In genomic region chr3:14241716-14242115, GRCh38 we compare ENCODE assay signal across 2 cellular contexts.
TF ChIP-seq lines count a peak whose summit lies in the region.

No MANE protein-coding gene starts in this region.

TF ChIP-seq in IMR-90, 13 proteins besides CTCF, POLR2A, EP300 and RAD21 (continued from another document):
- TF ChIP-seq, protein P1, sequence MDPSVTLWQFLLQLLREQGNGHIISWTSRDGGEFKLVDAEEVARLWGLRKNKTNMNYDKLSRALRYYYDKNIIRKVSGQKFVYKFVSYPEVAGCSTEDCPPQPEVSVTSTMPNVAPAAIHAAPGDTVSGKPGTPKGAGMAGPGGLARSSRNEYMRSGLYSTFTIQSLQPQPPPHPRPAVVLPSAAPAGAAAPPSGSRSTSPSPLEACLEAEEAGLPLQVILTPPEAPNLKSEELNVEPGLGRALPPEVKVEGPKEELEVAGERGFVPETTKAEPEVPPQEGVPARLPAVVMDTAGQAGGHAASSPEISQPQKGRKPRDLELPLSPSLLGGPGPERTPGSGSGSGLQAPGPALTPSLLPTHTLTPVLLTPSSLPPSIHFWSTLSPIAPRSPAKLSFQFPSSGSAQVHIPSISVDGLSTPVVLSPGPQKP (IDR thresholded peaks at IDR 0.05; ENCODE audit: borderline replicate concordance, low read depth, low read length): no peak
- TF ChIP-seq NFE2L2 (IDR thresholded peaks at IDR 0.05; ENCODE audit: low read depth, low read length): no peak
- TF ChIP-seq, protein P2, sequence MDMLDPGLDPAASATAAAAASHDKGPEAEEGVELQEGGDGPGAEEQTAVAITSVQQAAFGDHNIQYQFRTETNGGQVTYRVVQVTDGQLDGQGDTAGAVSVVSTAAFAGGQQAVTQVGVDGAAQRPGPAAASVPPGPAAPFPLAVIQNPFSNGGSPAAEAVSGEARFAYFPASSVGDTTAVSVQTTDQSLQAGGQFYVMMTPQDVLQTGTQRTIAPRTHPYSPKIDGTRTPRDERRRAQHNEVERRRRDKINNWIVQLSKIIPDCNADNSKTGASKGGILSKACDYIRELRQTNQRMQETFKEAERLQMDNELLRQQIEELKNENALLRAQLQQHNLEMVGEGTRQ (IDR thresholded peaks at IDR 0.05; ENCODE audit: low read depth, low read length): no peak
- no peak for TF ChIP-seq RCOR1 (IDR thresholded peaks at IDR 0.05; ENCODE audit: insufficient replicate concordance, low read length)
- no peak for TF ChIP-seq SMC3 (IDR thresholded peaks at IDR 0.05; ENCODE audit: low read depth, low read length)
- TF ChIP-seq CHD1 (IDR thresholded peaks at IDR 0.05; ENCODE audit: low read depth, low read length): no peak
- no peak for TF ChIP-seq MAZ (IDR thresholded peaks at IDR 0.05; ENCODE audit: borderline replicate concordance, low read depth, low read length)

TF ChIP-seq in SK-N-SH treated with all-trans-retinoic acid at 6 μM for 48 hours, 23 proteins besides CTCF, POLR2A, EP300 and RAD21 (continued from another document):
- TF ChIP-seq, protein P3, sequence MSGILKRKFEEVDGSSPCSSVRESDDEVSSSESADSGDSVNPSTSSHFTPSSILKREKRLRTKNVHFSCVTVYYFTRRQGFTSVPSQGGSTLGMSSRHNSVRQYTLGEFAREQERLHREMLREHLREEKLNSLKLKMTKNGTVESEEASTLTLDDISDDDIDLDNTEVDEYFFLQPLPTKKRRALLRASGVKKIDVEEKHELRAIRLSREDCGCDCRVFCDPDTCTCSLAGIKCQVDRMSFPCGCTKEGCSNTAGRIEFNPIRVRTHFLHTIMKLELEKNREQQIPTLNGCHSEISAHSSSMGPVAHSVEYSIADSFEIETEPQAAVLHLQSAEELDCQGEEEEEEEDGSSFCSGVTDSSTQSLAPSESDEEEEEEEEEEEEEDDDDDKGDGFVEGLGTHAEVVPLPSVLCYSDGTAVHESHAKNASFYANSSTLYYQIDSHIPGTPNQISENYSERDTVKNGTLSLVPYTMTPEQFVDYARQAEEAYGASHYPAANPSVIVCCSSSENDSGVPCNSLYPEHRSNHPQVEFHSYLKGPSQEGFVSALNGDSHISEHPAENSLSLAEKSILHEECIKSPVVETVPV (CRISPR knock-in tag; IDR thresholded peaks at IDR 0.05): no peak
- TF ChIP-seq SNAI2 (CRISPR knock-in tag; IDR thresholded peaks at IDR 0.05) (no peak), ISL1 (CRISPR knock-in tag; IDR thresholded peaks at IDR 0.05) (no peak), BACH2 (CRISPR knock-in tag; IDR thresholded peaks at IDR 0.05; ENCODE audit: borderline replicate concordance) (no peak), ZC3H10 (CRISPR knock-in tag; IDR thresholded peaks at IDR 0.05) (no peak), ZNF565 (CRISPR knock-in tag; conservative IDR thresholded peaks at IDR 0.05; ENCODE audit: low read depth) (no peak), PPARA (CRISPR knock-in tag; IDR thresholded peaks at IDR 0.05; ENCODE audit: borderline replicate concordance) (no peak), TOX (CRISPR knock-in tag; IDR thresholded peaks at IDR 0.05; ENCODE audit: borderline replicate concordance) (no peak), TCF4 (CRISPR knock-in tag; IDR thresholded peaks at IDR 0.05; ENCODE audit: borderline replicate concordance) (no peak), TSHZ2 (CRISPR knock-in tag; IDR thresholded peaks at IDR 0.05) (no peak)
- TF ChIP-seq, protein P4, sequence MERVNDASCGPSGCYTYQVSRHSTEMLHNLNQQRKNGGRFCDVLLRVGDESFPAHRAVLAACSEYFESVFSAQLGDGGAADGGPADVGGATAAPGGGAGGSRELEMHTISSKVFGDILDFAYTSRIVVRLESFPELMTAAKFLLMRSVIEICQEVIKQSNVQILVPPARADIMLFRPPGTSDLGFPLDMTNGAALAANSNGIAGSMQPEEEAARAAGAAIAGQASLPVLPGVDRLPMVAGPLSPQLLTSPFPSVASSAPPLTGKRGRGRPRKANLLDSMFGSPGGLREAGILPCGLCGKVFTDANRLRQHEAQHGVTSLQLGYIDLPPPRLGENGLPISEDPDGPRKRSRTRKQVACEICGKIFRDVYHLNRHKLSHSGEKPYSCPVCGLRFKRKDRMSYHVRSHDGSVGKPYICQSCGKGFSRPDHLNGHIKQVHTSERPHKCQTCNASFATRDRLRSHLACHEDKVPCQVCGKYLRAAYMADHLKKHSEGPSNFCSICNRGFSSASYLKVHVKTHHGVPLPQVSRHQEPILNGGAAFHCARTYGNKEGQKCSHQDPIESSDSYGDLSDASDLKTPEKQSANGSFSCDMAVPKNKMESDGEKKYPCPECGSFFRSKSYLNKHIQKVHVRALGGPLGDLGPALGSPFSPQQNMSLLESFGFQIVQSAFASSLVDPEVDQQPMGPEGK (CRISPR knock-in tag; IDR thresholded peaks at IDR 0.05; ENCODE audit: borderline replicate concordance): no peak
- TF ChIP-seq, protein P5, sequence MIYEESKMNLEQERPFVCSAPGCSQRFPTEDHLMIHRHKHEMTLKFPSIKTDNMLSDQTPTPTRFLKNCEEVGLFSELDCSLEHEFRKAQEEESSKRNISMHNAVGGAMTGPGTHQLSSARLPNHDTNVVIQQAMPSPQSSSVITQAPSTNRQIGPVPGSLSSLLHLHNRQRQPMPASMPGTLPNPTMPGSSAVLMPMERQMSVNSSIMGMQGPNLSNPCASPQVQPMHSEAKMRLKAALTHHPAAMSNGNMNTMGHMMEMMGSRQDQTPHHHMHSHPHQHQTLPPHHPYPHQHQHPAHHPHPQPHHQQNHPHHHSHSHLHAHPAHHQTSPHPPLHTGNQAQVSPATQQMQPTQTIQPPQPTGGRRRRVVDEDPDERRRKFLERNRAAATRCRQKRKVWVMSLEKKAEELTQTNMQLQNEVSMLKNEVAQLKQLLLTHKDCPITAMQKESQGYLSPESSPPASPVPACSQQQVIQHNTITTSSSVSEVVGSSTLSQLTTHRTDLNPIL (CRISPR knock-in tag; IDR thresholded peaks at IDR 0.05; ENCODE audit: low read depth): no peak
